ENCODE assay signal across 1 cellular context in genomic region chr4:39043058-39043696, GRCh38.
TF ChIP-seq lines count a peak whose summit lies in the region.

No MANE protein-coding gene starts in this region.

TF ChIP-seq in HepG2, 621 proteins besides CTCF, POLR2A, EP300 and RAD21 (continued from another document and continues in another):
- TF ChIP-seq ZNF441 (CRISPR knock-in tag; IDR thresholded peaks at IDR 0.05; ENCODE audit: borderline replicate concordance) (no peak), NPAS2 (CRISPR knock-in tag; IDR thresholded peaks at IDR 0.05; ENCODE audit: borderline replicate concordance) (no peak), PAXIP1 (CRISPR knock-in tag; conservative IDR thresholded peaks at IDR 0.05) (peak; percentile 95), KLF11 (CRISPR knock-in tag; IDR thresholded peaks at IDR 0.05) (no peak), ZNF660 (CRISPR knock-in tag; IDR thresholded peaks at IDR 0.05; ENCODE audit: borderline replicate concordance, low read depth) (no peak), HDAC2 (CRISPR knock-in tag; IDR thresholded peaks at IDR 0.05) (peak; percentile 79), KAT2B (IDR thresholded peaks at IDR 0.05; ENCODE audit: borderline replicate concordance, low read depth, low read length) (no peak), ZNF382 (CRISPR knock-in tag; IDR thresholded peaks at IDR 0.05; ENCODE audit: borderline replicate concordance) (no peak), ZSCAN30 (CRISPR knock-in tag; IDR thresholded peaks at IDR 0.05) (no peak), ZFP41 (CRISPR knock-in tag; IDR thresholded peaks at IDR 0.05; ENCODE audit: borderline replicate concordance) (no peak), PAWR (CRISPR knock-in tag; IDR thresholded peaks at IDR 0.05; ENCODE audit: borderline replicate concordance) (no peak), CEBPZ (IDR thresholded peaks at IDR 0.05; ENCODE audit: low read length) (no peak), HIVEP1 (CRISPR knock-in tag; IDR thresholded peaks at IDR 0.05) (no peak), ZNF552 (CRISPR knock-in tag; IDR thresholded peaks at IDR 0.05; ENCODE audit: borderline replicate concordance) (no peak), NRL (CRISPR knock-in tag; IDR thresholded peaks at IDR 0.05; ENCODE audit: borderline replicate concordance) (no peak), NONO (IDR thresholded peaks at IDR 0.05) (no peak), NONO (CRISPR knock-in tag; conservative IDR thresholded peaks at IDR 0.05) (no peak), ZNF572 (CRISPR knock-in tag; IDR thresholded peaks at IDR 0.05) (no peak), ZNF772 (CRISPR knock-in tag; IDR thresholded peaks at IDR 0.05) (no peak), ZNF547 (CRISPR knock-in tag; IDR thresholded peaks at IDR 0.05) (no peak), ZHX1 (CRISPR knock-in tag; IDR thresholded peaks at IDR 0.05; ENCODE audit: low read depth) (no peak), HNF4A (CRISPR knock-in tag; IDR thresholded peaks at IDR 0.05) (peak; percentile 24; the same call in 1 of the 2 replicates), RAD51 (IDR thresholded peaks at IDR 0.05; ENCODE audit: borderline replicate concordance) (no peak), ARID4A (CRISPR knock-in tag; IDR thresholded peaks at IDR 0.05; ENCODE audit: borderline replicate concordance) (no peak), ZNF383 (CRISPR knock-in tag; IDR thresholded peaks at IDR 0.05; ENCODE audit: borderline replicate concordance) (no peak), SP2 (CRISPR knock-in tag; IDR thresholded peaks at IDR 0.05) (no peak), NR2F1 (CRISPR knock-in tag; IDR thresholded peaks at IDR 0.05) (no peak), ZBTB42 (CRISPR knock-in tag; IDR thresholded peaks at IDR 0.05) (no peak), ZBTB7A (CRISPR knock-in tag; IDR thresholded peaks at IDR 0.05) (no peak), SOX13 (IDR thresholded peaks at IDR 0.05) (peak; percentile 71; the same call in 1 of the 2 replicates), SOX13 (CRISPR knock-in tag; conservative IDR thresholded peaks at IDR 0.05 in 1 of 2, IDR thresholded peaks at IDR 0.05 in 1 of 2) (peak in 1 of 2 experiments; percentile 96; a peak in 2 of 4 replicates), ZNF746 (CRISPR knock-in tag; IDR thresholded peaks at IDR 0.05) (no peak), ZNF24 (IDR thresholded peaks at IDR 0.05) (no peak), HMG20A (CRISPR knock-in tag; IDR thresholded peaks at IDR 0.05; ENCODE audit: borderline replicate concordance) (peak; percentile 88; the same call in 1 of the 2 replicates)
- TF ChIP-seq, protein P1, sequence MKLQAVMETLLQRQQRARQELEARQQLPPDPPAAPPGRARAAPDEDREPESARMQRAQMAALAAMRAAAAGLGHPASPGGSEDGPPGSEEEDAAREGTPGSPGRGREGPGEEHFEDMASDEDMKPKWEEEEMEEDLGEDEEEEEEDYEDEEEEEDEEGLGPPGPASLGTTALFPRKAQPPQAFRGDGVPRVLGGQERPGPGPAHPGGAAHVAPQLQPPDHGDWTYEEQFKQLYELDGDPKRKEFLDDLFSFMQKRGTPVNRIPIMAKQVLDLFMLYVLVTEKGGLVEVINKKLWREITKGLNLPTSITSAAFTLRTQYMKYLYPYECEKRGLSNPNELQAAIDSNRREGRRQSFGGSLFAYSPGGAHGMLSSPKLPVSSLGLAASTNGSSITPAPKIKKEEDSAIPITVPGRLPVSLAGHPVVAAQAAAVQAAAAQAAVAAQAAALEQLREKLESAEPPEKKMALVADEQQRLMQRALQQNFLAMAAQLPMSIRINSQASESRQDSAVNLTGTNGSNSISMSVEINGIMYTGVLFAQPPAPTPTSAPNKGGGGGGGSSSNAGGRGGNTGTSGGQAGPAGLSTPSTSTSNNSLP (IDR thresholded peaks at IDR 0.05; ENCODE audit: low read depth, low read length): peak; percentile 88
- TF ChIP-seq, protein P2, sequence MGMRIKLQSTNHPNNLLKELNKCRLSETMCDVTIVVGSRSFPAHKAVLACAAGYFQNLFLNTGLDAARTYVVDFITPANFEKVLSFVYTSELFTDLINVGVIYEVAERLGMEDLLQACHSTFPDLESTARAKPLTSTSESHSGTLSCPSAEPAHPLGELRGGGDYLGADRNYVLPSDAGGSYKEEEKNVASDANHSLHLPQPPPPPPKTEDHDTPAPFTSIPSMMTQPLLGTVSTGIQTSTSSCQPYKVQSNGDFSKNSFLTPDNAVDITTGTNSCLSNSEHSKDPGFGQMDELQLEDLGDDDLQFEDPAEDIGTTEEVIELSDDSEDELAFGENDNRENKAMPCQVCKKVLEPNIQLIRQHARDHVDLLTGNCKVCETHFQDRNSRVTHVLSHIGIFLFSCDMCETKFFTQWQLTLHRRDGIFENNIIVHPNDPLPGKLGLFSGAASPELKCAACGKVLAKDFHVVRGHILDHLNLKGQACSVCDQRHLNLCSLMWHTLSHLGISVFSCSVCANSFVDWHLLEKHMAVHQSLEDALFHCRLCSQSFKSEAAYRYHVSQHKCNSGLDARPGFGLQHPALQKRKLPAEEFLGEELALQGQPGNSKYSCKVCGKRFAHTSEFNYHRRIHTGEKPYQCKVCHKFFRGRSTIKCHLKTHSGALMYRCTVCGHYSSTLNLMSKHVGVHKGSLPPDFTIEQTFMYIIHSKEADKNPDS (CRISPR knock-in tag; IDR thresholded peaks at IDR 0.05): no peak
- TF ChIP-seq, protein P3, sequence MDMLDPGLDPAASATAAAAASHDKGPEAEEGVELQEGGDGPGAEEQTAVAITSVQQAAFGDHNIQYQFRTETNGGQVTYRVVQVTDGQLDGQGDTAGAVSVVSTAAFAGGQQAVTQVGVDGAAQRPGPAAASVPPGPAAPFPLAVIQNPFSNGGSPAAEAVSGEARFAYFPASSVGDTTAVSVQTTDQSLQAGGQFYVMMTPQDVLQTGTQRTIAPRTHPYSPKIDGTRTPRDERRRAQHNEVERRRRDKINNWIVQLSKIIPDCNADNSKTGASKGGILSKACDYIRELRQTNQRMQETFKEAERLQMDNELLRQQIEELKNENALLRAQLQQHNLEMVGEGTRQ (IDR thresholded peaks at IDR 0.05; ENCODE audit: low read depth, low read length): no peak
- TF ChIP-seq, protein P3 (CRISPR knock-in tag; IDR thresholded peaks at IDR 0.05; ENCODE audit: borderline replicate concordance): no peak
- TF ChIP-seq, protein P4, sequence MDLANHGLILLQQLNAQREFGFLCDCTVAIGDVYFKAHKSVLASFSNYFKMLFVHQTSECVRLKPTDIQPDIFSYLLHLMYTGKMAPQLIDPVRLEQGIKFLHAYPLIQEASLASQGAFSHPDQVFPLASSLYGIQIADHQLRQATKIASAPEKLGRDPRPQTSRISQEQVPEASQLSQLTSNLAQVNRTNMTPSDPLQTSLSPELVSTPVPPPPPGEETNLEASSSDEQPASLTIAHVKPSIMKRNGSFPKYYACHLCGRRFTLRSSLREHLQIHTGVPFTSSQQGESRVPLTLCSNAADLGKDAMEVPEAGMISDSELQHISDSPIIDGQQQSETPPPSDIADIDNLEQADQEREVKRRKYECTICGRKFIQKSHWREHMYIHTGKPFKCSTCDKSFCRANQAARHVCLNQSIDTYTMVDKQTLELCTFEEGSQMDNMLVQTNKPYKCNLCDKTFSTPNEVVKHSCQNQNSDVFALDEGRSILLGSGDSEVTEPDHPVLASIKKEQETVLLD (CRISPR knock-in tag; IDR thresholded peaks at IDR 0.05; ENCODE audit: low read depth): no peak
- TF ChIP-seq, protein P5, sequence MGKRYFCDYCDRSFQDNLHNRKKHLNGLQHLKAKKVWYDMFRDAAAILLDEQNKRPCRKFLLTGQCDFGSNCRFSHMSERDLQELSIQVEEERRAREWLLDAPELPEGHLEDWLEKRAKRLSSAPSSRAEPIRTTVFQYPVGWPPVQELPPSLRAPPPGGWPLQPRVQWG (CRISPR knock-in tag; IDR thresholded peaks at IDR 0.05; ENCODE audit: borderline replicate concordance, low read depth): no peak
